22 cellular contexts compared by ENCODE assay signal in the genomic region with DNA sequence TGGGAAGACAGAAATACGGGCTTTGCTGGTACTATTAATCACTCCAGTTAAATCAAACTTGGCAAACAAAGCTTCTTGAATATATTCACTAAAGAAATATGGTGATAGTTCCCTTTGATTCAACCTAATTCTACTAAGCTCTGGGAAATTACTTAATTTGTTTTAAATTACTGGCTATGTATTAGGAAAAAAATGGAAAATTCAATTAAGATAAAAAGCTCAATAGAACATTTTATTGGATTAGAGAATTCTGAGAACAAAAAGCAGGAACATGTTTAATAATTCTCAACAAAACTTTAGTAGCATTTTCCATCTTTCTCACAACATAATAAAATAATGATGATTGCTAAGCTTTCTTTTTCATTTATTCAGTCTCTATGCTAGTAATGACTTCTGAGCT. TPM values are rescaled to one million over a fixed set of nuclear protein-coding genes. Genes with fewer than 3 reads are reported as not detected.
DNase-seq lines count a peak whose midpoint lies in the region; ATAC-seq and TF ChIP-seq lines count a peak whose summit lies in the region.
"Had no signal": no experiment of that assay in that cellular context is flagged by ENCODE, and none has a peak within 500 bp of the region (broad histone marks: within the 10 kb centered on the region; RNA-seq: fewer than 3 reads in every experiment).

No MANE protein-coding gene starts in this region.

- no peaks in the 10 kb centered on the region for H3K9me3 Mint-ChIP-seq in mesothelial cell of epicardium
- H3K9me3 Mint-ChIP-seq: HFFc6 had no signal

- intact Hi-C loops in Right ventricle myocardium superior (cut with DNase I), result no loop called here
- intact Hi-C loops in body of pancreas (cut with DNase I), result no loop called here
- intact Hi-C loops in mucosa of descending colon (cut with DNase I, micrococcal nuclease), result no loop called here

- peak overlapping the region; percentile 55 for H3K4me3 Mint-ChIP-seq in mesothelial cell of epicardium
- H3K4me3 Mint-ChIP-seq: HFFc6 had no signal

- 39 to 57% methylated on average over 1 of the region's 1 CpG for WGBS in body of pancreas, 2 donors
- 73% methylated on average over 1 of the region's 1 CpG for WGBS in smooth muscle cell (ENCODE audit: low lambda C conversion rate)

- H3K9me3 ChIP-seq in cardiac muscle cell (ENCODE audit: low read depth) (no peaks in the 10 kb centered on the region), body of pancreas (no peaks in the 10 kb centered on the region), smooth muscle cell (replicated peaks; ENCODE audit: low read depth) (no peaks in the 10 kb centered on the region), mucosa of descending colon (no peaks in the 10 kb centered on the region)

- TF ChIP-seq CTCF in cardiac muscle cell (IDR thresholded peaks at IDR 0.05; ENCODE audit: low read depth, low read length) (no peak), body of pancreas (IDR thresholded peaks at IDR 0.05) (no peak), mesothelial cell of epicardium (IDR thresholded peaks at IDR 0.05; ENCODE audit: unreplicated experiment) (no peak), smooth muscle cell (IDR thresholded peaks at IDR 0.05; ENCODE audit: borderline replicate concordance, insufficient read depth, poor library complexity, severe bottlenecking) (no peak), mucosa of descending colon (IDR thresholded peaks at IDR 0.05) (no peak)

- H3K27me3 Mint-ChIP-seq in mesothelial cell of epicardium (ENCODE audit: low read depth), result no peaks in the 10 kb centered on the region

- peaks cover 10% of the 10 kb centered on the region for H3F3A ChIP-seq in smooth muscle cell (ENCODE audit: low read depth)

- H3K4me1 ChIP-seq in cardiac muscle cell (ENCODE audit: low read depth) (peaks cover 26% of the 10 kb centered on the region), body of pancreas (peaks cover 13% of the 10 kb centered on the region), smooth muscle cell (ENCODE audit: low read depth) (peaks cover 19% of the 10 kb centered on the region), mucosa of descending colon (ENCODE audit: low read depth) (no peaks in the 10 kb centered on the region)

- peak overlapping the region; percentile 96 for H3K27ac Mint-ChIP-seq in mesothelial cell of epicardium

- H3K79me2 ChIP-seq in smooth muscle cell (ENCODE audit: low read depth), result no peaks in the 10 kb centered on the region

- peak overlapping the region; percentile 91 for H3K27ac ChIP-seq in cardiac muscle cell
- H3K27ac ChIP-seq in body of pancreas, result peak overlapping the region; percentile 19 to 74 (median 61)
- H3K27ac ChIP-seq in smooth muscle cell (ENCODE audit: low read depth), result peak overlapping the region; percentile 92
- H3K27ac ChIP-seq: HL-60, PC-9 had no signal

- H3K36me3 ChIP-seq in cardiac muscle cell (peaks cover 13% of the 10 kb centered on the region), body of pancreas (replicated peaks in 1 of 2; ENCODE audit: insufficient read depth in 1 of 2, low read depth in 2 of 2) (peaks cover 0 to 17% of the 10 kb centered on the region in 2 donors), smooth muscle cell (ENCODE audit: low read depth) (peaks cover 3% of the 10 kb centered on the region), mucosa of descending colon (ENCODE audit: low read depth) (no peaks in the 10 kb centered on the region)

- no peaks in the 10 kb centered on the region for H3K27me3 ChIP-seq in cardiac muscle cell
- H3K27me3 ChIP-seq in body of pancreas, result no peaks in the 10 kb centered on the region
- no peaks in the 10 kb centered on the region for H3K27me3 ChIP-seq in smooth muscle cell (ENCODE audit: low read depth)

- H3K4me2 ChIP-seq in smooth muscle cell, result peak overlapping the region; percentile 78
- H3K4me2 ChIP-seq: PC-9 had no signal

- H2AFZ ChIP-seq in smooth muscle cell (ENCODE audit: low read depth), result no peak overlapping the region
- H2AFZ ChIP-seq: PC-9 had no signal

- peaks cover 48% of the 10 kb centered on the region for H3K4me1 Mint-ChIP-seq in mesothelial cell of epicardium

- no peak for DNase-seq in cardiac muscle cell (ENCODE audit: low read depth in 1 of 2, low spot score in 1 of 2)
- no peak for DNase-seq in Right ventricle myocardium superior
- DNase-seq in body of pancreas, result no peak
- no peak for DNase-seq in mesothelial cell of epicardium (ENCODE audit: low spot score in 2 of 2, unreplicated experiment in 2 of 2)
- DNase-seq in smooth muscle cell (lab: John Stamatoyannopoulos, UW; ENCODE audit: unreplicated experiment), result no peak
- DNase-seq in mucosa of descending colon, result no peak
- DNase-seq in activated T-cell treated with anti-CD3 and anti-CD28 coated beads for 4 hours, result no peak
- DNase-seq: 8988T, DMS79 treated with DMSO at 0.1 percent for 48 hours, H7, HFFc6, Kasumi-1, MM.1S, NCI-H1092, NCI-H1436 treated with DMSO at 0.1 percent for 48 hours, NCI-H2029, NCI-H345, NCI-H524 treated with DMSO at 0.1 percent for 48 hours, PC-9 had no signal

- H3K9ac ChIP-seq in smooth muscle cell (ENCODE audit: low read depth), result peak overlapping the region; percentile 75

- H3K36me3 Mint-ChIP-seq in mesothelial cell of epicardium, result peaks cover 24% of the 10 kb centered on the region

- no peak for ATAC-seq in Right ventricle myocardium superior (ENCODE audit: poor library complexity)
- ATAC-seq in body of pancreas, result no peak
- ATAC-seq in GM18517 (IDR thresholded peaks at IDR 0.05; ENCODE audit: unreplicated experiment), result no peak
- ATAC-seq in mucosa of descending colon, result no peak

- H3K4me3 ChIP-seq in cardiac muscle cell (no peak overlapping the region), body of pancreas (no peak overlapping the region), smooth muscle cell (peak overlapping the region; percentile 23), mucosa of descending colon (no peak overlapping the region)
- H3K4me3 ChIP-seq: PC-9 had no signal

- H4K20me1 ChIP-seq in smooth muscle cell (ENCODE audit: low read depth), result no peaks in the 10 kb centered on the region

- no peak for TF ChIP-seq POLR2A in body of pancreas (IDR thresholded peaks at IDR 0.05)

RNA-seq across cellular contexts. Expression of a gene that starts 30.2 kb away (rescaled TPM):
- total RNA-seq in cardiac muscle cell (0.09 and 0.42 TPM in 2 replicates), Right ventricle myocardium superior (not detected), body of pancreas (not detected), mesothelial cell of epicardium (10.4 to 12.5 TPM (median 10.9 TPM) in 3 replicates), smooth muscle cell (17.5 and 28.2 TPM in 2 replicates), mucosa of descending colon (10 to 100 TPM in 1 of 3 donors, 1 to 10 TPM in 2; 6.1 to 10.6 (median 7.7) TPM)
- polyA plus RNA-seq in cardiac muscle cell (not detected in 2 replicates), smooth muscle cell (29.3 and 39.6 TPM in 2 replicates)
- total RNA-seq: HT1080, PC-9 had no signal
